ENCODE assay signal across 26 cellular contexts in genomic region chr15:95409924-95410323, GRCh38.
DNase-seq lines count a peak whose midpoint lies in the region; ATAC-seq, FAIRE-seq and TF ChIP-seq lines count a peak whose summit lies in the region.
"Had no signal": no experiment of that assay in that cellular context is flagged by ENCODE, and none has a peak within 500 bp of the region (broad histone marks: within the 10 kb centered on the region; RNA-seq: fewer than 3 reads in every experiment).

No MANE protein-coding gene starts in this region.

- H3K27ac ChIP-seq in CD8-positive, alpha-beta memory T cell (ENCODE audit: low read depth, low read length): no peak overlapping the region
- H3K27ac ChIP-seq in K562 (ENCODE audit: extremely low read depth, low read depth, low read length): no peak overlapping the region
- H3K27ac ChIP-seq: brain microvascular endothelial cell, Peyer's patch, suprapubic skin had no signal

- H3K9ac ChIP-seq in K562 (ENCODE audit: insufficient read depth in 1 of 2, low read depth in 2 of 2, low read length in 2 of 2): no peak overlapping the region

- no peaks in the 10 kb centered on the region for H3K27me3 Mint-ChIP-seq in CD8-positive, alpha-beta memory T cell
- no peaks in the 10 kb centered on the region for H3K27me3 Mint-ChIP-seq in endothelial cell (ENCODE audit: unreplicated experiment)
- H3K27me3 Mint-ChIP-seq: IgD-negative memory B cell; stimulated activated naive B cell treated with anti-CD40 and anti-IgM and Interleukin-4, amounts not matched to agents 10 μg/mL and 1 μg/mL and 100 μg/mL, for 72 hours had no signal

- TF ChIP-seq CTCF in K562 (IDR thresholded peaks at IDR 0.05 in 2 of 3, conservative IDR thresholded peaks at IDR 0.05 in 1 of 3; ENCODE audit: insufficient read depth in 2 of 3, low read depth in 1 of 3, low read length in 3 of 3) (no peak), endothelial cell (IDR thresholded peaks at IDR 0.05; ENCODE audit: unreplicated experiment) (no peak)

- WGBS in K562 (ENCODE audit: insufficient coverage, low coverage, missing lambda C conversion rate): 0% methylated on average over 2 of the region's 2 CpGs

- peak overlapping the region in 2 of 8 donors; percentile 3 to 30 for H3K27ac Mint-ChIP-seq in CD8-positive, alpha-beta memory T cell
- no peak overlapping the region for H3K27ac Mint-ChIP-seq in endothelial cell (ENCODE audit: unreplicated experiment)
- H3K27ac Mint-ChIP-seq: IgD-negative memory B cell; stimulated activated naive B cell treated with anti-CD40 and anti-IgM and Interleukin-4, amounts not matched to agents 10 μg/mL and 1 μg/mL and 100 μg/mL, for 72 hours had no signal

- no peaks in the 10 kb centered on the region for H4K20me1 ChIP-seq in K562 (replicated peaks; ENCODE audit: control insufficient read depth, insufficient read depth, low read length)

- CTCF ChIA-PET in CD8-positive, alpha-beta memory T cell (lab: Charles Lee): no interaction called here
- CTCF ChIA-PET in K562 (lab: Yijun Ruan, JAX; ENCODE audit: low intra/inter-chr PET ratio): no interaction called here

- H3K79me2 ChIP-seq in K562 (ENCODE audit: control insufficient read depth, insufficient read depth, low read length): no peaks in the 10 kb centered on the region

- no peak for TF ChIP-seq POLR2A in K562 (conservative IDR thresholded peaks at IDR 0.05)

- H3K4me1 Mint-ChIP-seq in CD8-positive, alpha-beta memory T cell: peaks cover 16 to 18% (median 18%) of the 10 kb centered on the region in 3 donors
- H3K4me1 Mint-ChIP-seq in endothelial cell (ENCODE audit: unreplicated experiment): peaks cover 4% of the 10 kb centered on the region
- H3K4me1 Mint-ChIP-seq: IgD-negative memory B cell; stimulated activated naive B cell treated with anti-CD40 and anti-IgM and Interleukin-4, amounts not matched to agents 10 μg/mL and 1 μg/mL and 100 μg/mL, for 72 hours had no signal

- H3K9me3 ChIP-seq in CD8-positive, alpha-beta memory T cell (ENCODE audit: low read length): no peaks in the 10 kb centered on the region
- H3K9me3 ChIP-seq in K562 (replicated peaks; ENCODE audit: control insufficient read depth, insufficient read depth, low read depth, low read length): no peaks in the 10 kb centered on the region
- H3K9me3 ChIP-seq: BE2C, esophagus squamous epithelium, Peyer's patch, suprapubic skin had no signal

- FAIRE-seq in K562 (lab: Jason Lieb, UNC): no peak
- FAIRE-seq: colon, keratinocyte had no signal

- no peak overlapping the region for H3K4me2 ChIP-seq in K562 (ENCODE audit: insufficient read depth, low read length)

- H3K36me3 ChIP-seq in CD8-positive, alpha-beta memory T cell (ENCODE audit: insufficient read depth, low read length): no peaks in the 10 kb centered on the region
- no peaks in the 10 kb centered on the region for H3K36me3 ChIP-seq in K562 (ENCODE audit: control insufficient read depth, insufficient read depth, low read length)
- no peaks in the 10 kb centered on the region for H3K36me3 ChIP-seq in H7 (replicated peaks; ENCODE audit: control insufficient read depth, insufficient read depth, low read length)
- H3K36me3 ChIP-seq: BE2C, brain microvascular endothelial cell, esophagus squamous epithelium, Peyer's patch, suprapubic skin had no signal

- peaks cover 7% of the 10 kb centered on the region for H3K4me1 ChIP-seq in CD8-positive, alpha-beta memory T cell (ENCODE audit: insufficient read depth, low read length)
- H3K4me1 ChIP-seq in K562 (replicated peaks in 1 of 2; ENCODE audit: control insufficient read depth in 2 of 2, insufficient read depth in 2 of 2, low read length in 2 of 2): peaks cover 0 to 5% of the 10 kb centered on the region in 2 experiments; a peak in 2 of 5 replicates
- H3K4me1 ChIP-seq: BE2C, esophagus squamous epithelium, Peyer's patch, suprapubic skin had no signal

- H2AFZ ChIP-seq in K562 (ENCODE audit: low read depth, low read length): 0 out of 2 replicates have a peak overlapping the region, but pooled peaks have one; percentile 2

- H3K4me3 Mint-ChIP-seq in CD8-positive, alpha-beta memory T cell: peak overlapping the region in 4 of 7 donors; percentile 3 to 33 (median 12)
- H3K4me3 Mint-ChIP-seq in endothelial cell (ENCODE audit: unreplicated experiment): no peak overlapping the region
- H3K4me3 Mint-ChIP-seq: IgD-negative memory B cell; stimulated activated naive B cell treated with anti-CD40 and anti-IgM and Interleukin-4, amounts not matched to agents 10 μg/mL and 1 μg/mL and 100 μg/mL, for 72 hours had no signal

- in situ Hi-C loops in K562 (cut with MboI): no loop called here

- H3K27me3 ChIP-seq in CD8-positive, alpha-beta memory T cell (ENCODE audit: insufficient read depth, low read length, poor library complexity, severe bottlenecking): no peaks in the 10 kb centered on the region
- H3K27me3 ChIP-seq in K562 (ENCODE audit: control insufficient read depth in 2 of 2, insufficient read depth in 2 of 2, low read length in 2 of 2) (no peaks in the 10 kb centered on the region), H7 (ENCODE audit: control insufficient read depth, insufficient read depth, low read length) (no peaks in the 10 kb centered on the region)
- H3K27me3 ChIP-seq: BE2C, brain microvascular endothelial cell, esophagus squamous epithelium, Peyer's patch, suprapubic skin had no signal

- no peaks in the 10 kb centered on the region for H3K9me1 ChIP-seq in K562 (ENCODE audit: control insufficient read depth, insufficient read depth, low read length)

- H3K36me3 Mint-ChIP-seq in CD8-positive, alpha-beta memory T cell: no peaks in the 10 kb centered on the region
- no peaks in the 10 kb centered on the region for H3K36me3 Mint-ChIP-seq in endothelial cell (ENCODE audit: low read depth, unreplicated experiment)
- H3K36me3 Mint-ChIP-seq: IgD-negative memory B cell; stimulated activated naive B cell treated with anti-CD40 and anti-IgM and Interleukin-4, amounts not matched to agents 10 μg/mL and 1 μg/mL and 100 μg/mL, for 72 hours had no signal

- peaks cover 0 to 2% (median 0%) of the 10 kb centered on the region in 5 donors for H3K9me3 Mint-ChIP-seq in CD8-positive, alpha-beta memory T cell
- no peaks in the 10 kb centered on the region for H3K9me3 Mint-ChIP-seq in endothelial cell (ENCODE audit: unreplicated experiment)

- intact Hi-C loops in K562 (cut with micrococcal nuclease): no loop called here

- no peak for ATAC-seq in K562
- ATAC-seq: stimulated activated naive B cell treated with anti-CD40 and anti-IgM and Interleukin-4, amounts not matched to agents 10 μg/mL and 1 μg/mL and 100 μg/mL, for 72 hours had no signal

- DNase-seq in CD8-positive, alpha-beta memory T cell: peak in 1 of 5 donors; percentile 3
- DNase-seq in HuH-7.5 (ENCODE audit: low spot score): peak; percentile 27
- DNase-seq in K562 (ENCODE audit: extremely low read depth in 1 of 4, low spot score in 3 of 4): peak in 2 of 4 experiments; percentile 6 to 23
- peak; percentile 65 to 90 for DNase-seq in lung microvascular endothelial cell (ENCODE audit: low read depth in 2 of 2)
- DNase-seq in endothelial cell (ENCODE audit: low spot score): no peak
- DNase-seq in activated CD4-positive, alpha-beta T cell treated with anti-CD3 and anti-CD28 coated beads for 48 hours: no peak
- no peak for DNase-seq in H7
- no peak for DNase-seq in NCI-H2107 treated with DMSO at 0.1 percent for 48 hours (lab: John Stamatoyannopoulos, UW; ENCODE audit: unreplicated experiment)
- DNase-seq: activated CD8-positive, alpha-beta memory T cell treated with anti-CD3 and anti-CD28 coated beads for 24 hours; activated gamma-delta T cell treated with Interleukin-2 at 50 U/mL for 16 hours; activated T-cell treated with anti-CD3 and anti-CD28 coated beads, Interleukin-2, amount 50 U/mL, for 1 hour; BE2C; brain microvascular endothelial cell; COR-L47; esophagus squamous epithelium; NCI-H510A; NK-92 treated with Interleukin-12 subunit alpha and Interleukin-12 subunit beta, amount 100 ng/mL, for 24 hours; Peyer's patch; retina; stimulated activated CD4-positive, alpha-beta T cell treated with anti-CD3 and anti-CD28 coated beads, Interleukin-2, amount 100 ng/mL, for 48 hours; stimulated activated naive B cell treated with anti-CD40 and anti-IgM and Interleukin-4, amounts not matched to agents 10 μg/mL and 1 μg/mL and 100 μg/mL, for 72 hours had no signal

- no peak for TF ChIP-seq EP300 in K562 (IDR thresholded peaks at IDR 0.05; ENCODE audit: low read length)

- TF ChIP-seq RAD21 in K562 (CRISPR knock-in tag; conservative IDR thresholded peaks at IDR 0.05 in 1 of 2, IDR thresholded peaks at IDR 0.05 in 1 of 2): no peak

- BruUV-seq in K562 (replicated peaks; lab: Mats Ljungman, UMichigan): no TSS peak

- H3K4me3 ChIP-seq in CD8-positive, alpha-beta memory T cell (ENCODE audit: low read length): no peak overlapping the region
- H3K4me3 ChIP-seq in K562: no peak overlapping the region
- H3K4me3 ChIP-seq in H7 (ENCODE audit: insufficient read depth, low read depth, low read length): no peak overlapping the region
- H3K4me3 ChIP-seq: esophagus squamous epithelium, lung, Peyer's patch, suprapubic skin had no signal

- POLR2A ChIA-PET in CD8-positive, alpha-beta memory T cell (lab: Charles Lee): no interaction called here
- POLR2A ChIA-PET in K562 (lab: Yijun Ruan, JAX): no interaction called here

TF ChIP-seq in K562, 482 proteins besides CTCF, POLR2A, EP300 and RAD21:
- TF ChIP-seq ZNF24 (IDR thresholded peaks at IDR 0.05) (no peak), TCF3 (CRISPR knock-in tag; IDR thresholded peaks at IDR 0.05) (peak; percentile 46; the same call in 1 of the 2 replicates), DMBX1 (CRISPR knock-in tag; IDR thresholded peaks at IDR 0.05; ENCODE audit: borderline replicate concordance) (no peak), TEAD4 (IDR thresholded peaks at IDR 0.05; ENCODE audit: low read length) (peak; percentile 42; the same call in 1 of the 2 replicates), TEAD4 (CRISPR knock-in tag; IDR thresholded peaks at IDR 0.05; ENCODE audit: borderline replicate concordance) (no peak), FOXA3 (CRISPR knock-in tag; conservative IDR thresholded peaks at IDR 0.05 in 1 of 2, IDR thresholded peaks at IDR 0.05 in 1 of 2) (peak; percentile 44 to 75; a peak in 1 of 4 replicates), CBFA2T3 (IDR thresholded peaks at IDR 0.05) (peak; percentile 34; the same call in 1 of the 2 replicates)

Comparison
In these comparisons a context has a peak if more than half of its experiments do, and no peak if none do; other contexts are left out.
1. DNase-seq: peak in HuH-7.5 (single experiment) and lung microvascular endothelial cell (2 of 2); none in endothelial cell (single experiment), activated CD4-positive, alpha-beta T cell treated with anti-CD3 and anti-CD28 coated beads for 48 hours (single experiment), H7 (single experiment) and NCI-H2107 treated with DMSO at 0.1 percent for 48 hours (single experiment).